In the genomic region with DNA sequence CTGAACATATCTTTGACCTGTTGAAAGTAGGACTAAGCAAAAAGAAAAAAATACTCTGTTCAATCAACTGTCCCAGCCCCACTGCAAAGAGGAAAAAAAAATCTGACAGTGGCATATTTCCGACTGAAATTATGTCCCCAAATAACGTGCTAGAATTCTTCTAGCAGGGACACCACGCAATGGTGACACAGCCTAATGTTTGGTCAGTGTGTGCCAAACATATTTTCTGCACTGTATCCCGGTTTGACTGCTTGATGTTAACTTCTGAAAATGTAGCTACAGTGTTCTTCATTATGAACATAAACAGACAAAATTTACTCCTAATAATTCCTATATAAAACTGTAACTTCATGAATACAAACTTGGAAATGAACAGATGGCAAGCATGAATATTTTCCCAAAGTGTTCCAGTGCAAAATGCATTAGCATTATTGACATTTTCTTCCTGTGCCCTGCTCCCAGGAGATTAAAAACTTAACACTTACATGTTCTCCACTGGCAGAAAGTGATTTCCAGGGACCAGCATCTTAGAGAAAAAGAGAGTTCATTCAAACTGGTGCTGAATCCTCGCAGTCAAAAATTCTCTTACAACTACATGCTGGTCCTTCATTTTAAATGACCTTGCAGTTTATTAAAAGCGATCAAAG, we compare ENCODE assay signal across 18 cellular contexts.
DNase-seq lines count a peak whose midpoint lies in the region; ATAC-seq, FAIRE-seq and TF ChIP-seq lines count a peak whose summit lies in the region.
"Had no signal": no experiment of that assay in that cellular context is flagged by ENCODE, and none has a peak within 500 bp of the region (broad histone marks: within the 10 kb centered on the region; RNA-seq: fewer than 3 reads in every experiment).

No MANE protein-coding gene starts in this region.

- H4K20me1 ChIP-seq in GM23338 (replicated peaks; ENCODE audit: insufficient read depth), result no peaks in the 10 kb centered on the region

- peaks cover 14% of the 10 kb centered on the region; the same call in 2 of the 3 replicates for H3K4me1 Mint-ChIP-seq in GM23338
- H3K4me1 Mint-ChIP-seq: CD4-positive, alpha-beta memory T cell had no signal

- 0 out of 2 replicates have a peak overlapping the region, but pooled peaks have one; percentile 26 for H3K27ac Mint-ChIP-seq in GM23338
- H3K27ac Mint-ChIP-seq: CD4-positive, alpha-beta memory T cell had no signal

- H3K4me2 ChIP-seq in GM23338, result no peak overlapping the region
- H3K4me2 ChIP-seq in neuronal stem cell (ENCODE audit: insufficient read depth, low read length, poor library complexity, severe bottlenecking), result no peak overlapping the region

- H4K8ac ChIP-seq in neuronal stem cell (ENCODE audit: low read depth, low read length), result no peak overlapping the region

- peaks cover 2% of the 10 kb centered on the region for H3K79me1 ChIP-seq in neuronal stem cell (ENCODE audit: low read depth, low read length)

- H3K4me3 ChIP-seq in GM23338 (no peak overlapping the region), neuronal stem cell (ENCODE audit: low read length in 2 of 2) (no peak overlapping the region), aorta (ENCODE audit: low read length in 2 of 2) (no peak overlapping the region)

- no peak overlapping the region for H3K14ac ChIP-seq in neuronal stem cell (ENCODE audit: low read length)

- no peak overlapping the region for H3K18ac ChIP-seq in neuronal stem cell (ENCODE audit: low read length)

- H3K9me3 ChIP-seq in neuronal stem cell (replicated peaks in 1 of 2; ENCODE audit: control insufficient read depth in 2 of 2, insufficient read depth in 1 of 2, low read depth in 1 of 2, low read length in 2 of 2), result peaks cover 2 to 12% of the 10 kb centered on the region in 2 donors
- peaks cover 1% of the 10 kb centered on the region for H3K9me3 ChIP-seq in aorta (ENCODE audit: control insufficient read depth, low read length)

- H4K91ac ChIP-seq in neuronal stem cell (ENCODE audit: low read depth, low read length, poor library complexity), result no peak overlapping the region

- no peak overlapping the region for H3K4ac ChIP-seq in neuronal stem cell (ENCODE audit: low read length)

- TF ChIP-seq CTCF in D721Med (IDR thresholded peaks at IDR 0.05; ENCODE audit: insufficient read depth, missing control alignments) (no peak), GM23338 (conservative IDR thresholded peaks at IDR 0.05; ENCODE audit: low read depth in 2 of 2) (no peak)

- ATAC-seq in GM23338 (no peak), HG02852 (IDR thresholded peaks at IDR 0.05; ENCODE audit: unreplicated experiment) (no peak), aorta (ENCODE audit: low FRiP score) (no peak)

- no peaks in the 10 kb centered on the region for H3K27me3 ChIP-seq in GM23338 (ENCODE audit: insufficient read depth)
- no peaks in the 10 kb centered on the region for H3K27me3 ChIP-seq in neuronal stem cell (ENCODE audit: control insufficient read depth in 3 of 3, insufficient read depth in 3 of 3, low read depth in 1 of 3, low read length in 3 of 3)
- H3K27me3 ChIP-seq in aorta (ENCODE audit: control insufficient read depth in 1 of 2, insufficient read depth in 2 of 2, low read length in 1 of 2), result no peaks in the 10 kb centered on the region

- no peak overlapping the region for H2AK5ac ChIP-seq in neuronal stem cell (ENCODE audit: low read depth, low read length)

- H3K79me2 ChIP-seq in GM23338 (replicated peaks; ENCODE audit: insufficient read depth), result no peaks in the 10 kb centered on the region

- H3F3A ChIP-seq in GM23338 (replicated peaks; ENCODE audit: low read depth), result no peaks in the 10 kb centered on the region

- H2BK15ac ChIP-seq in neuronal stem cell (ENCODE audit: low read length), result no peak overlapping the region

- intact Hi-C loops in aorta (cut with DNase I), result no loop called here

- H2BK5ac ChIP-seq in neuronal stem cell (ENCODE audit: low read length), result no peak overlapping the region

- no peaks in the 10 kb centered on the region for H3K9me2 ChIP-seq in GM23338 (ENCODE audit: insufficient read depth)

- H2AFZ ChIP-seq in GM23338 (no peak overlapping the region; the same call in 1 of the 2 replicates), neuronal stem cell (ENCODE audit: low read length) (peak overlapping the region; percentile 43)

- no peak overlapping the region for H3K9ac ChIP-seq in neuronal stem cell (ENCODE audit: low read depth, low read length, poor library complexity)

- H3K36me3 Mint-ChIP-seq in GM23338 (ENCODE audit: low read depth), result peaks cover 10% of the 10 kb centered on the region; the same call in 2 of the 3 replicates
- H3K36me3 Mint-ChIP-seq: CD4-positive, alpha-beta memory T cell had no signal

- H3K27ac ChIP-seq in GM23338 (ENCODE audit: low read depth) (no peak overlapping the region), neuronal stem cell (replicated peaks; ENCODE audit: low read length) (no peak overlapping the region), aorta (ENCODE audit: low read depth in 1 of 2, low read length in 2 of 2) (no peak overlapping the region)

- no peaks in the 10 kb centered on the region for H3K27me3 Mint-ChIP-seq in GM23338 (ENCODE audit: insufficient read depth, low read depth, poor library complexity)
- H3K27me3 Mint-ChIP-seq: CD4-positive, alpha-beta memory T cell had no signal

- H3K9me3 Mint-ChIP-seq in GM23338, result peaks cover 8% of the 10 kb centered on the region; the same call in 2 of the 3 replicates

- peaks cover 11% of the 10 kb centered on the region for H3K4me1 ChIP-seq in GM23338 (ENCODE audit: insufficient read depth)
- no peaks in the 10 kb centered on the region for H3K4me1 ChIP-seq in neuronal stem cell (ENCODE audit: control insufficient read depth in 2 of 2, insufficient read depth in 1 of 2, low read depth in 1 of 2, low read length in 2 of 2)
- H3K4me1 ChIP-seq in aorta (ENCODE audit: control insufficient read depth in 1 of 2, insufficient read depth in 2 of 2, low read length in 2 of 2), result no peaks in the 10 kb centered on the region

- no peak overlapping the region for H2BK120ac ChIP-seq in neuronal stem cell (ENCODE audit: low read depth, low read length)

- no peak overlapping the region for H3K4me3 Mint-ChIP-seq in GM23338
- H3K4me3 Mint-ChIP-seq: CD4-positive, alpha-beta memory T cell had no signal

- no peak overlapping the region for H3K23ac ChIP-seq in neuronal stem cell (ENCODE audit: low read depth, low read length, poor library complexity)

- no peaks in the 10 kb centered on the region for H3K36me3 ChIP-seq in GM23338 (ENCODE audit: insufficient read depth)
- H3K36me3 ChIP-seq in neuronal stem cell (replicated peaks in 1 of 2; ENCODE audit: control insufficient read depth in 2 of 2, insufficient read depth in 2 of 2, low read length in 2 of 2), result no peaks in the 10 kb centered on the region
- H3K36me3 ChIP-seq in aorta (ENCODE audit: control insufficient read depth in 1 of 2, insufficient read depth in 2 of 2, low read length in 1 of 2), result no peaks in the 10 kb centered on the region

- no CpG with 5 or more reads among the region's 6 CpGs for WGBS in neuronal stem cell (ENCODE audit: extremely low coverage in 2 of 2, insufficient read length in 2 of 2, insufficient replicate concordance in 1 of 2), 2 donors
- WGBS in aorta, 2 donors, result 34 to 44% methylated on average over 6 of the region's 6 CpGs

- no peak for DNase-seq in D721Med (ENCODE audit: insufficient read length, low spot score)
- DNase-seq in GM23338 (ENCODE audit: low spot score), result no peak
- DNase-seq in NCI-H69 (lab: John Stamatoyannopoulos, UW), result peak; percentile 8
- no peak for DNase-seq in neuronal stem cell (ENCODE audit: low spot score)
- no peak for DNase-seq in NCI-H1694 treated with DMSO at 0.1 percent for 48 hours (lab: John Stamatoyannopoulos, UW)
- DNase-seq in SIG-M5 (lab: John Stamatoyannopoulos, UW), result no peak
- DNase-seq in aorta, result no peak
- DNase-seq: C1 segment of cervical spinal cord; Calu3; CD4-positive, alpha-beta memory T cell; COR-L47; DND-41; H7; HCEC 1CT had no signal

- FAIRE-seq in D721Med (lab: Jason Lieb, UNC), result peak; percentile 74
- FAIRE-seq: G401.6, GM12892, H1 had no signal

- H2BK12ac ChIP-seq in neuronal stem cell (ENCODE audit: low read length), result no peak overlapping the region

TF ChIP-seq in GM23338, 12 proteins besides CTCF, POLR2A, EP300 and RAD21 (continues in another document):
- TF ChIP-seq, protein P1, sequence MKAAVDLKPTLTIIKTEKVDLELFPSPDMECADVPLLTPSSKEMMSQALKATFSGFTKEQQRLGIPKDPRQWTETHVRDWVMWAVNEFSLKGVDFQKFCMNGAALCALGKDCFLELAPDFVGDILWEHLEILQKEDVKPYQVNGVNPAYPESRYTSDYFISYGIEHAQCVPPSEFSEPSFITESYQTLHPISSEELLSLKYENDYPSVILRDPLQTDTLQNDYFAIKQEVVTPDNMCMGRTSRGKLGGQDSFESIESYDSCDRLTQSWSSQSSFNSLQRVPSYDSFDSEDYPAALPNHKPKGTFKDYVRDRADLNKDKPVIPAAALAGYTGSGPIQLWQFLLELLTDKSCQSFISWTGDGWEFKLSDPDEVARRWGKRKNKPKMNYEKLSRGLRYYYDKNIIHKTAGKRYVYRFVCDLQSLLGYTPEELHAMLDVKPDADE (IDR thresholded peaks at IDR 0.05), result no peak
